In the genomic region with DNA sequence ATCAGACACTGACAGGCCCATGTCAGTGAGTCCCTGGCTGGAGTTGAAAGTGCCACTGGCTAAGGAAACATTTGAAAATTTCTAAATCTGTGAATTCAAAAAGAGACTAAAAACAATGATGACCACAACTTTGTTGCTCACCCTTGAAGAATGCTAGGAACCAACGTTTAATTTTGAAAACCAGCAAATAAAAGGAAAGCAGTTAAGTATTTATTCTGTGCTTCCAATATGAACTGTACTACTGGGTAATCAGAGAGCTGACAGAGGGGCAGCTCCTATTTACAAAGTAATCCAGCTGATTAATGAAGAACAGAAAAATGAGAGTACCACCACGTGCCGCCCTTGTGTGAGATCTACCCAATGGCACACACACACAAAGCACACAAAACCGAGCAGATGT, we compare ENCODE assay signal across 17 cellular contexts. TPM values are rescaled to one million over a fixed set of nuclear protein-coding genes. Genes with fewer than 3 reads are reported as not detected.
DNase-seq lines count a peak whose midpoint lies in the region; ATAC-seq, FAIRE-seq and TF ChIP-seq lines count a peak whose summit lies in the region.
"Had no signal": no experiment of that assay in that cellular context is flagged by ENCODE, and none has a peak within 500 bp of the region (broad histone marks: within the 10 kb centered on the region; RNA-seq: fewer than 3 reads in every experiment).

No MANE protein-coding gene starts in this region.

- H3K27ac ChIP-seq in smooth muscle cell (ENCODE audit: low read depth) = peak overlapping the region; percentile 59
- H3K27ac ChIP-seq: adrenal gland, lower lobe of right lung, ovary, PC-9 had no signal

- H3K27me3 ChIP-seq in smooth muscle cell (ENCODE audit: low read depth) = no peaks in the 10 kb centered on the region
- H3K27me3 ChIP-seq: adrenal gland, ovary had no signal

- TF ChIP-seq POLR2A in GM12892 (IDR thresholded peaks at IDR 0.05; ENCODE audit: low read depth, low read length) (no peak), lower leg skin (IDR thresholded peaks at IDR 0.05) (no peak)

- no peaks in the 10 kb centered on the region for H3K79me2 ChIP-seq in smooth muscle cell (ENCODE audit: low read depth)

- peak; percentile 54; the same call in 2 of the 3 replicates for ATAC-seq in SK-N-SH treated with all-trans-retinoic acid at 6 μM for 48 hours
- ATAC-seq: lower lobe of right lung had no signal

- H3K4me1 ChIP-seq in smooth muscle cell (ENCODE audit: low read depth) = peaks cover 5% of the 10 kb centered on the region
- H3K4me1 ChIP-seq: adrenal gland had no signal

- DNase-seq in NCI-H82 (lab: John Stamatoyannopoulos, UW) (peak; percentile 22), NCI-H82 treated with DMSO at 0.1 percent for 48 hours (lab: John Stamatoyannopoulos, UW; ENCODE audit: unreplicated experiment) (no peak), fibroblast of villous mesenchyme (ENCODE audit: low read depth) (peak; percentile 56), smooth muscle cell (lab: John Stamatoyannopoulos, UW; ENCODE audit: unreplicated experiment) (no peak), GM12892 (ENCODE audit: insufficient read length) (no peak), lower leg skin (ENCODE audit: low spot score in 2 of 2) (no peak), NCI-H187 treated with DMSO at 0.1 percent for 48 hours (lab: John Stamatoyannopoulos, UW) (no peak)
- DNase-seq: activated CD4-positive, alpha-beta T cell treated with anti-CD3 and anti-CD28 coated beads for 1 hour; adrenal gland; DMS153; effector CD4-positive, alpha-beta T cell; lower lobe of right lung; ovary; PC-9; T-helper 1 cell had no signal

- H2AFZ ChIP-seq in smooth muscle cell (ENCODE audit: low read depth) = peak overlapping the region; percentile 69
- H2AFZ ChIP-seq: PC-9 had no signal

- H3K4me3 ChIP-seq in fibroblast of villous mesenchyme (ENCODE audit: low read depth, low read length) (no peak overlapping the region), smooth muscle cell (no peak overlapping the region), lower leg skin (ENCODE audit: low read depth, poor library complexity, severe bottlenecking) (no peak overlapping the region)
- H3K4me3 ChIP-seq: adrenal gland, lower lobe of right lung, ovary, PC-9 had no signal

- no peaks in the 10 kb centered on the region for H3K36me3 ChIP-seq in smooth muscle cell (ENCODE audit: low read depth)
- H3K36me3 ChIP-seq: adrenal gland, lower lobe of right lung, ovary had no signal

- peak overlapping the region; percentile 4 for H3K4me2 ChIP-seq in smooth muscle cell
- H3K4me2 ChIP-seq: PC-9 had no signal

- H4K20me1 ChIP-seq in smooth muscle cell (ENCODE audit: low read depth) = no peaks in the 10 kb centered on the region

- no peak overlapping the region for H3K9ac ChIP-seq in smooth muscle cell (ENCODE audit: low read depth)

- no peaks in the 10 kb centered on the region for H3K9me3 ChIP-seq in smooth muscle cell (replicated peaks; ENCODE audit: low read depth)
- H3K9me3 ChIP-seq: adrenal gland, lower lobe of right lung, ovary had no signal

- no peaks in the 10 kb centered on the region for H3F3A ChIP-seq in smooth muscle cell (ENCODE audit: low read depth)

- TF ChIP-seq CTCF in fibroblast of villous mesenchyme (IDR thresholded peaks at IDR 0.05; ENCODE audit: insufficient read depth, low read depth, low read length) (no peak), smooth muscle cell (IDR thresholded peaks at IDR 0.05; ENCODE audit: borderline replicate concordance, insufficient read depth, poor library complexity, severe bottlenecking) (no peak), lower leg skin (IDR thresholded peaks at IDR 0.05) (no peak)

- WGBS in smooth muscle cell (ENCODE audit: low lambda C conversion rate) = 67% methylated on average over 4 of the region's 4 CpGs
- 62 to 65% methylated on average over 4 of the region's 4 CpGs for WGBS in lower leg skin, 2 donors

- intact Hi-C loops in lower leg skin (cut with DNase I; ENCODE audit: low total_unique reads) = no loop called here

- FAIRE-seq in GM12892 (lab: Jason Lieb, UNC) = no peak
- FAIRE-seq: A204.1 had no signal

TF ChIP-seq in SK-N-SH treated with all-trans-retinoic acid at 6 μM for 48 hours, 23 proteins besides CTCF, POLR2A, EP300 and RAD21:
- TF ChIP-seq, protein P1, sequence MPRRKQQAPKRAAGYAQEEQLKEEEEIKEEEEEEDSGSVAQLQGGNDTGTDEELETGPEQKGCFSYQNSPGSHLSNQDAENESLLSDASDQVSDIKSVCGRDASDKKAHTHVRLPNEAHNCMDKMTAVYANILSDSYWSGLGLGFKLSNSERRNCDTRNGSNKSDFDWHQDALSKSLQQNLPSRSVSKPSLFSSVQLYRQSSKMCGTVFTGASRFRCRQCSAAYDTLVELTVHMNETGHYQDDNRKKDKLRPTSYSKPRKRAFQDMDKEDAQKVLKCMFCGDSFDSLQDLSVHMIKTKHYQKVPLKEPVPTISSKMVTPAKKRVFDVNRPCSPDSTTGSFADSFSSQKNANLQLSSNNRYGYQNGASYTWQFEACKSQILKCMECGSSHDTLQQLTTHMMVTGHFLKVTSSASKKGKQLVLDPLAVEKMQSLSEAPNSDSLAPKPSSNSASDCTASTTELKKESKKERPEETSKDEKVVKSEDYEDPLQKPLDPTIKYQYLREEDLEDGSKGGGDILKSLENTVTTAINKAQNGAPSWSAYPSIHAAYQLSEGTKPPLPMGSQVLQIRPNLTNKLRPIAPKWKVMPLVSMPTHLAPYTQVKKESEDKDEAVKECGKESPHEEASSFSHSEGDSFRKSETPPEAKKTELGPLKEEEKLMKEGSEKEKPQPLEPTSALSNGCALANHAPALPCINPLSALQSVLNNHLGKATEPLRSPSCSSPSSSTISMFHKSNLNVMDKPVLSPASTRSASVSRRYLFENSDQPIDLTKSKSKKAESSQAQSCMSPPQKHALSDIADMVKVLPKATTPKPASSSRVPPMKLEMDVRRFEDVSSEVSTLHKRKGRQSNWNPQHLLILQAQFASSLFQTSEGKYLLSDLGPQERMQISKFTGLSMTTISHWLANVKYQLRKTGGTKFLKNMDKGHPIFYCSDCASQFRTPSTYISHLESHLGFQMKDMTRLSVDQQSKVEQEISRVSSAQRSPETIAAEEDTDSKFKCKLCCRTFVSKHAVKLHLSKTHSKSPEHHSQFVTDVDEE (CRISPR knock-in tag; IDR thresholded peaks at IDR 0.05) = no peak
- TF ChIP-seq ZNF565 (CRISPR knock-in tag; conservative IDR thresholded peaks at IDR 0.05; ENCODE audit: low read depth) (no peak), ZFP30 (CRISPR knock-in tag; IDR thresholded peaks at IDR 0.05) (no peak), OSR1 (CRISPR knock-in tag; IDR thresholded peaks at IDR 0.05) (no peak)
TF ChIP-seq in SK-N-SH treated with all-trans-retinoic acid at 6 μM for 48 hours: peak in this region for 0.

RNA-seq across cellular contexts. Expression of a gene that starts 33.8 kb away (rescaled TPM):
- total RNA-seq in fibroblast of villous mesenchyme (36.1 and 50.5 TPM in 2 replicates), smooth muscle cell (95.3 TPM in 2 replicates), lower leg skin (10 to 100 TPM; 51.8 to 91.3 (median 56.3) TPM)
- 366 and 394 TPM in 2 replicates for polyA plus RNA-seq in smooth muscle cell
- polyA plus RNA-seq in GM12892 (2012; ENCODE audit: missing spikeins) = 136 TPM

RNA-seq across cellular contexts. Expression of a gene that starts 44.7 kb away (rescaled TPM):
- total RNA-seq in fibroblast of villous mesenchyme (20.9 and 32.0 TPM in 2 replicates), smooth muscle cell (20.8 and 26.4 TPM in 2 replicates), lower leg skin (10 to 100 TPM; 13.2 to 27.6 (median 21.1) TPM)
- polyA plus RNA-seq in smooth muscle cell = 6.9 and 8.9 TPM in 2 replicates
- 2.0 TPM for polyA plus RNA-seq in GM12892 (2012; ENCODE audit: missing spikeins)

Comparison
In these comparisons a context has a peak if more than half of its experiments do, and no peak if none do; other contexts are left out.
1. DNase-seq: peak in NCI-H82 (single experiment) and fibroblast of villous mesenchyme (single experiment); none in NCI-H82 treated with DMSO at 0.1 percent for 48 hours (single experiment), smooth muscle cell (single experiment), GM12892 (single experiment), lower leg skin (0 of 2) and NCI-H187 treated with DMSO at 0.1 percent for 48 hours (single experiment).